ENCODE assay signal across 14 cellular contexts in genomic region chr3:126649556-126650092, GRCh38. TPM values are rescaled to one million over a fixed set of nuclear protein-coding genes. Genes with fewer than 3 reads are reported as not detected.
DNase-seq lines count a peak whose midpoint lies in the region; ATAC-seq, FAIRE-seq and TF ChIP-seq lines count a peak whose summit lies in the region.
"Had no signal": no experiment of that assay in that cellular context is flagged by ENCODE, and none has a peak within 500 bp of the region (broad histone marks: within the 10 kb centered on the region; RNA-seq: fewer than 3 reads in every experiment).

No MANE protein-coding gene starts in this region.

- H4K5ac ChIP-seq in IMR-90 (ENCODE audit: low read depth, low read length), result no peak overlapping the region

- no peak overlapping the region for H2BK5ac ChIP-seq in IMR-90 (ENCODE audit: low read depth, low read length, poor library complexity, severe bottlenecking)

- no peak overlapping the region for H3K9ac ChIP-seq in IMR-90 (ENCODE audit: low read depth, low read length)

- no peak overlapping the region for H2AK9ac ChIP-seq in IMR-90 (replicated peaks; ENCODE audit: low read depth, low read length, poor library complexity)

- H3K4me2 ChIP-seq in IMR-90 (ENCODE audit: low read depth, low read length), result no peak overlapping the region

- no TSS peak for BruUV-seq in IMR-90 (replicated peaks; lab: Mats Ljungman, UMichigan)

- no peaks in the 10 kb centered on the region for H4K20me1 ChIP-seq in IMR-90 (ENCODE audit: insufficient read depth, low read length)

- H3K4me3 Mint-ChIP-seq in nephron progenitor cell, result no peak overlapping the region
- H3K4me3 Mint-ChIP-seq: B cell; CD4-positive, alpha-beta T cell had no signal

- H3K27ac Mint-ChIP-seq in nephron progenitor cell, result peak overlapping the region; percentile 60
- H3K27ac Mint-ChIP-seq: B cell; CD4-positive, alpha-beta T cell had no signal

- DNase-seq in H54 (ENCODE audit: insufficient read length, low spot score), result no peak
- peak; percentile 50 for DNase-seq in IMR-90
- peak; percentile 95 for DNase-seq in bronchial epithelial cell (ENCODE audit: low read depth)
- DNase-seq in nephron progenitor cell, result no peak
- no peak for DNase-seq in NCI-H146 treated with DMSO at 0.1 percent for 48 hours (lab: John Stamatoyannopoulos, UW; ENCODE audit: unreplicated experiment)
- DNase-seq in GM19240 (ENCODE audit: insufficient read length, low spot score), result no peak
- DNase-seq: C1 segment of cervical spinal cord; Calu3; CD4-positive, alpha-beta T cell; DMS 273 treated with DMSO at 0.1 percent for 48 hours had no signal

- peaks cover 1% of the 10 kb centered on the region; the same call in 1 of the 2 replicates for H3K36me3 ChIP-seq in IMR-90 (ENCODE audit: control insufficient read depth, insufficient read depth, low read length)
- no peaks in the 10 kb centered on the region for H3K36me3 ChIP-seq in bronchial epithelial cell (ENCODE audit: control insufficient read depth, insufficient read depth, low read length)

- peaks cover 9% of the 10 kb centered on the region for H3K4me1 Mint-ChIP-seq in nephron progenitor cell

- POLR2A ChIA-PET in IMR-90 (lab: Charles Lee; ENCODE audit: unreplicated experiment), result no interaction called here

- WGBS in IMR-90 (ENCODE audit: extremely low coverage in 2 of 2, insufficient read length in 1 of 2), 2 experiments, result no CpG with 5 or more reads among the region's 2 CpGs

- in situ Hi-C loops in IMR-90 (cut with MboI; ENCODE audit: low sequenced_read_pairs), result no loop called here

- H3K79me1 ChIP-seq in IMR-90 (ENCODE audit: low read depth in 1 of 2, low read length in 2 of 2), result peaks cover 0 to 5% of the 10 kb centered on the region in 2 experiments; a peak in 3 of 4 replicates

- ATAC-seq in IMR-90 (ENCODE audit: low read depth) (peak; percentile 30; the same call in 1 of the 2 replicates), GM19351 (IDR thresholded peaks at IDR 0.05; ENCODE audit: unreplicated experiment) (no peak)
- ATAC-seq: GM12878 had no signal

- intact Hi-C loops in IMR-90 (cut with micrococcal nuclease), result no loop called here

- H3K14ac ChIP-seq in IMR-90 (replicated peaks; ENCODE audit: low read depth, low read length), result 0 out of 2 replicates have a peak overlapping the region, but pooled peaks have one; percentile 77

- no peak overlapping the region for H2BK120ac ChIP-seq in IMR-90 (ENCODE audit: low read depth, low read length)

- H3K27me3 ChIP-seq in IMR-90 (ENCODE audit: control insufficient read depth, insufficient read depth, low read length) (no peaks in the 10 kb centered on the region), bronchial epithelial cell (ENCODE audit: control insufficient read depth, insufficient read depth, low read length) (no peaks in the 10 kb centered on the region)

- H2AFZ ChIP-seq in IMR-90 (replicated peaks; ENCODE audit: low read length, poor library complexity), result no peak overlapping the region

- H3K9me3 ChIP-seq in IMR-90 (ENCODE audit: control insufficient read depth, insufficient read depth, low read length), result no peaks in the 10 kb centered on the region

- TF ChIP-seq RAD21 in IMR-90 (IDR thresholded peaks at IDR 0.05; ENCODE audit: low read length), result no peak

- no peak overlapping the region for H2BK20ac ChIP-seq in IMR-90 (ENCODE audit: low read depth, low read length)

- H3K9me1 ChIP-seq in IMR-90 (ENCODE audit: insufficient read depth, low read length), result peaks cover 2% of the 10 kb centered on the region

- H3K27ac ChIP-seq in IMR-90 (ENCODE audit: insufficient read depth, low read length), result no peak overlapping the region

- no peak overlapping the region for H2BK15ac ChIP-seq in IMR-90 (ENCODE audit: low read depth, low read length)

- H3K4ac ChIP-seq in IMR-90 (ENCODE audit: low read depth, low read length), result no peak overlapping the region

- H3K23ac ChIP-seq in IMR-90 (ENCODE audit: low read depth, low read length), result no peak overlapping the region

- TF ChIP-seq CTCF in IMR-90 (conservative IDR thresholded peaks at IDR 0.05; ENCODE audit: low read depth, low read length), result no peak
- no peak for TF ChIP-seq CTCF in bronchial epithelial cell (IDR thresholded peaks at IDR 0.05; ENCODE audit: insufficient read depth, low read length, severe bottlenecking)
- no peak for TF ChIP-seq CTCF in nephron progenitor cell (IDR thresholded peaks at IDR 0.05)

- CTCF ChIA-PET in IMR-90 (lab: Yijun Ruan, JAX), result no interaction called here

- no peak overlapping the region for H4K91ac ChIP-seq in IMR-90 (ENCODE audit: insufficient read depth, low read depth, low read length)

- H4K8ac ChIP-seq in IMR-90 (ENCODE audit: low read depth in 2 of 2, low read length in 2 of 2), result no peak overlapping the region

- peaks cover 24% of the 10 kb centered on the region for H3K36me3 Mint-ChIP-seq in nephron progenitor cell (ENCODE audit: low read depth)

- FAIRE-seq in H54 (lab: Jason Lieb, UNC) (peak; percentile 78), bronchial epithelial cell (lab: Jason Lieb, UNC) (no peak)
- FAIRE-seq: A204.1, GM12878 had no signal

- no peak overlapping the region for H3K4me3 ChIP-seq in IMR-90 (ENCODE audit: insufficient read depth, low read depth, low read length)
- no peak overlapping the region for H3K4me3 ChIP-seq in bronchial epithelial cell (ENCODE audit: low read depth, low read length)
- H3K4me3 ChIP-seq: GM12878 had no signal

- peaks cover 18% of the 10 kb centered on the region for H3K27me3 Mint-ChIP-seq in nephron progenitor cell (ENCODE audit: low read depth, poor library complexity)

- H3K56ac ChIP-seq in IMR-90 (ENCODE audit: extremely low read depth, insufficient read depth, low read length), result no peak overlapping the region

- no peak overlapping the region for H3K18ac ChIP-seq in IMR-90 (ENCODE audit: low read depth, low read length)

- peaks cover 4% of the 10 kb centered on the region for H3K9me3 Mint-ChIP-seq in nephron progenitor cell
- H3K9me3 Mint-ChIP-seq: CD4-positive, alpha-beta T cell had no signal

- no peak for TF ChIP-seq POLR2A in H54 (IDR thresholded peaks at IDR 0.05; ENCODE audit: low read depth, low read length)
- TF ChIP-seq POLR2A in IMR-90 (IDR thresholded peaks at IDR 0.05; ENCODE audit: low read depth, low read length), result no peak

- H3K4me1 ChIP-seq in IMR-90 (ENCODE audit: control insufficient read depth, insufficient read depth, low read length), result no peaks in the 10 kb centered on the region

- dilution Hi-C loops in IMR-90 (cut with HindIII; ENCODE audit: low sequenced_read_pairs, unreplicated experiment), result no loop called here

- H2AK5ac ChIP-seq in IMR-90 (ENCODE audit: low read depth, low read length), result no peak overlapping the region

TF ChIP-seq in IMR-90, 13 proteins besides CTCF, POLR2A, EP300 and RAD21:
- TF ChIP-seq CEBPB (IDR thresholded peaks at IDR 0.05; ENCODE audit: low read depth, low read length) (peak; percentile 75), CHD1 (IDR thresholded peaks at IDR 0.05; ENCODE audit: low read depth, low read length) (no peak), MAZ (IDR thresholded peaks at IDR 0.05; ENCODE audit: borderline replicate concordance, low read depth, low read length) (no peak), MAFK (IDR thresholded peaks at IDR 0.05; ENCODE audit: low read depth, low read length) (no peak)

RNA-seq across cellular contexts. Expression of gene TXNRD3, which starts 5.3 kb away (rescaled TPM):
- total RNA-seq in IMR-90 (2012; rRNA removed), result 8.1 and 8.4 TPM in 2 replicates
- polyA plus RNA-seq in IMR-90 (2012; rRNA removed), result 3.9 and 4.2 TPM in 2 replicates
- polyA plus RNA-seq in IMR-90 (2012; cell fraction: cytosol; rRNA removed), result 1.5 and 7.0 TPM in 2 replicates
- polyA plus RNA-seq in IMR-90 (2012; cell fraction: nucleus; rRNA removed; ENCODE audit: low replicate concordance), result 3.0 and 8.2 TPM in 2 replicates
- total RNA-seq in bronchial epithelial cell, result 9.9 and 10.3 TPM in 2 replicates
- total RNA-seq: GM12878 had no signal
- polyA plus RNA-seq: GM12878 had no signal

RNA-seq across cellular contexts. Expression of gene CHCHD6, which starts 54.4 kb away (rescaled TPM):
- total RNA-seq in IMR-90 (2012; rRNA removed) (18.8 and 20.6 TPM in 2 replicates), bronchial epithelial cell (25.5 and 36.6 TPM in 2 replicates)
- polyA plus RNA-seq in IMR-90 (2012; rRNA removed), result 28.9 and 29.1 TPM in 2 replicates
- 30.9 and 33.9 TPM in 2 replicates for polyA plus RNA-seq in IMR-90 (2012; cell fraction: cytosol; rRNA removed)
- 15.3 and 19.0 TPM in 2 replicates for polyA plus RNA-seq in IMR-90 (2012; cell fraction: nucleus; rRNA removed; ENCODE audit: low replicate concordance)

Comparison
In these comparisons a context has a peak if more than half of its experiments do, and no peak if none do; other contexts are left out.
1. DNase-seq: peak in IMR-90 (single experiment) and bronchial epithelial cell (single experiment); none in H54 (single experiment), nephron progenitor cell (single experiment), NCI-H146 treated with DMSO at 0.1 percent for 48 hours (single experiment) and GM19240 (single experiment).